In the genomic region with DNA sequence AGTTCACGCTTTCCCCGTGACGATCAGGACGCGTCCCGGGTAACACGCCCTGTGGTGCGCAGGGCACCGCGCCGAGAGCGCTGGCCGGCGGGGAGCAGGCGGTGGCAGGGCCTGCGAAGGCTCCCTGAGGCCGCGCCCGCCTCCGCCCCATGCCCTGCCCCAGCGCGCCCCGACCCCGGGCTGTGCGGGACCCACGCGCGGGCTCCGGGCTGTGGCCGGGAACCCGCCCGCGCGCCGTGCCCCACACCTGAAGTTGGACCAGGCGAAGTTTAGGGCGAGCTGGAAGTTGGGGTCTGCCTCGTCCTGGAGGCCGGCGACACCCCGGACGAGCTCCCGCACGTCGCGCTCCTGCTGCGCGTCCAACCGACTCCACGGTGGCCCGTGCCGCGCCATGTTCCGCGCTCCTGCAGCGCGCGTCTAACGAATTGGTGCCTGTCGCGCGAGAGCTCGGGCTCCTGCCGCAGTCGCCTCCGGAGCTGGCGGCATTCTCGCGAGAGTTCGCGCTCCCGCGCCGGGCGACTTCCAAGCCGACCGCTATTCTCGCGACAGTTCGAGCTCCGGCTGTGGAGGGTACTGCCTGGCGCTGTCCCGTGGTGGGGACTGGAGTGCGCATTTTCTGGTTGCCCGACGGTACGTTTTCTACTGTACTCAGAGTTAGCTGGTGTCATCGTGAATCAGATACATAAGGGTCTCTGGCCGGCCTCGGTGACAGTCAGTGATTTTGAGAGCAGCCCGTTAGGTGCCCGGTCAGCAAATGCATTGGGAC, we compare ENCODE assay signal across 8 cellular contexts. TPM values are rescaled to one million over a fixed set of nuclear protein-coding genes. Genes with fewer than 3 reads are reported as not detected.
DNase-seq lines count a peak whose midpoint lies in the region; ATAC-seq and TF ChIP-seq lines count a peak whose summit lies in the region.

TSS of gene TUBGCP5 (minus strand) at position 419 of the 766 bp plus-strand sequence. CDS start at position 393, 26 bp downstream.

- 0% methylated on average over 34 to 92 of the region's 92 CpGs for WGBS in endodermal cell (ENCODE audit: insufficient coverage in 1 of 2, insufficient read length in 1 of 2), 2 experiments

- H3K27ac Mint-ChIP-seq in endodermal cell, result peak within 1 kb of the TSS; percentile 96

- peak within 1 kb of the TSS; percentile 91 for H3K4me3 ChIP-seq in endodermal cell (ENCODE audit: low read length)

- no peaks in the 10 kb centered on the region for H3K27me3 Mint-ChIP-seq in endodermal cell (ENCODE audit: insufficient read depth)

- H3K9me3 Mint-ChIP-seq in endodermal cell, result peaks cover 6% of the 10 kb centered on the region

- H3K27ac ChIP-seq in endodermal cell (ENCODE audit: low read depth, low read length), result peak within 1 kb of the TSS; percentile 72

- DNase-seq in D341Med (ENCODE audit: low spot score) (peak; percentile 98), HUDEP-2 (lab: John Stamatoyannopoulos, UW; ENCODE audit: unreplicated experiment in 76 of 76) (peak; percentile 28 to 97 (median 93)), NOMO-1 treated with dmso at 0.1 percent for 144 hours (lab: John Stamatoyannopoulos, UW; ENCODE audit: unreplicated experiment) (peak; percentile 95), endodermal cell (peak; percentile 99), mesenteric fat pad (ENCODE audit: low spot score) (peak; percentile 99)
- peak; percentile 94 to 96 (median 95) for DNase-seq in activated CD8-positive, alpha-beta memory T cell treated with anti-CD3 and anti-CD28 coated beads for 48 hours (ENCODE audit: low read depth in 2 of 3, low spot score in 2 of 3)
- DNase-seq in stimulated activated CD8-positive, alpha-beta memory T cell treated with anti-CD3 and anti-CD28 coated beads, Interleukin-15, amount 100 ng/mL, for 1 hour (ENCODE audit: low read depth), result peak; percentile 88

- peak; percentile 63 for TF ChIP-seq CTCF in endodermal cell (conservative IDR thresholded peaks at IDR 0.05)

- no peaks in the 10 kb centered on the region for H3K4me1 ChIP-seq in endodermal cell (ENCODE audit: control insufficient read depth, insufficient read depth, low read length)

- peak within 1 kb of the TSS; percentile 79 for H3K4me3 Mint-ChIP-seq in endodermal cell

- H3K36me3 Mint-ChIP-seq in endodermal cell (ENCODE audit: low read depth), result peaks cover 15% of the 10 kb centered on the region

- peaks cover 7% of the 10 kb centered on the region for H3K9me3 ChIP-seq in endodermal cell (ENCODE audit: control insufficient read depth, low read length)

- peak within 1 kb of the TSS; percentile 90 for H3K9ac ChIP-seq in endodermal cell (ENCODE audit: extremely low read depth, low read length, poor library complexity, severe bottlenecking)

- H3K36me3 ChIP-seq in endodermal cell (ENCODE audit: control insufficient read depth, insufficient read depth, low read length), result peaks cover 21% of the 10 kb centered on the region

- H3K4me1 Mint-ChIP-seq in endodermal cell, result peaks cover 4% of the 10 kb centered on the region

- no peaks in the 10 kb centered on the region for H3K27me3 ChIP-seq in endodermal cell (ENCODE audit: control insufficient read depth, insufficient read depth, low read length, poor library complexity, severe bottlenecking)

- ATAC-seq in GM21390 (IDR thresholded peaks at IDR 0.05; ENCODE audit: unreplicated experiment), result peak; percentile 91

RNA-seq across cellular contexts. Expression of gene TUBGCP5, which starts in this region (rescaled TPM):
- 10 to 100 TPM; 23.0 to 24.7 TPM for total RNA-seq in endodermal cell
- 20.5 TPM for polyA plus RNA-seq in endodermal cell (2013, experiment 1 of 2)
- polyA plus RNA-seq in endodermal cell (2013, experiment 2 of 2), result 18.5 TPM
- 16.3 TPM for total RNA-seq in mesenteric fat pad

Comparison
In these comparisons a context has a peak if more than half of its experiments do, and no peak if none do; other contexts are left out.
1. Peak in every context shown above with its lines: DNase-seq, ATAC-seq, H3K4me3 ChIP-seq and H3K27ac ChIP-seq.